21 cellular contexts compared by ENCODE assay signal in the genomic region with DNA sequence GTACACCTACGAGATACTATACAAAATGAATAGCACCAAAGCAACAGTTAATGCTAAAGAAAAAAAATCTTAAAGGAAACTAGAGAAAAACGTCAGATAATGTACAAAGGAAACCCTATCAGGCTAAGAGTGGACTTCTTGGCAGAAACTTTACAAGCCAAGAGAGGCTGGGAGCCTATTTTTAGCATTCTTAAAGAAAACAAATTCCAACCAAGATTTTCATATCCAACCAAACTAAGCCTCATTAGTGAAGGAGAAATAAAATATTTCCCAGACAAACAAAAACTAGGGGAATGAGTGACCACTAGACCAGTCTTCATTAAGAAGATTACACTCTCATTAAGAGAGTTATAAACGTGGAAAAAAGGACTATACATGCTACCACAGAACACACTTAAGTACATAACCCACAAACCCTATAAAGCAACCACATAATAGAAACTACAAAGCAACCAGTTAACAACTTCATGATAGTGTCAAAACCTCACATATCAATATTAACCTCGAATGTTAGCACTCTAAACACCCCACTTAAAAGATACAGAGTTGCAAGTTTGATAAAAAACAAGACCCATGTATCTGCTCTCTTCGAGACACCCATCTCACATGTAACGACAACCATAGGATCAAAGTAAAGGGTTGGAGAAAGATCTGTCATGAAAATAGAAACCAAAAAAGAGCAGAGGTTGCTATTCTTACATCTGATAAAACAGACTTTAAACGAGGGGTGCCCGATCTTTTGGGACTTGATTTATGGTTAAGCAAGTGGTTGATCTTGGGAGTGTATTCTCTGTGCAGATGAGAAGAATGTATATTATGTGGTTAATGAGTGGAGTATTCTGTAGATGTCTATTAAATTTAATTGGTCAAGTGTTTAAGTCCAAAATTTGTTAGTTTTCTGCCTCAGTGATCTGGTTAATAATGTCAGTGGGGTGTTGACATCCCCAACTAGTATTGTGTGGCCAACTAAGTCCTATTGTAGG.
"Had no signal": no experiment of that assay in that cellular context is flagged by ENCODE, and none has a peak within 500 bp of the region (broad histone marks: within the 10 kb centered on the region; RNA-seq: fewer than 3 reads in every experiment).

No MANE protein-coding gene starts in this region.

- H3K4me1 Mint-ChIP-seq: naive thymus-derived CD8-positive, alpha-beta T cell had no signal

- H3K27me3 ChIP-seq: dorsolateral prefrontal cortex, gastroesophageal sphincter, neutrophil, stomach had no signal

- H3K9me3 ChIP-seq: gastroesophageal sphincter, neutrophil, psoas muscle had no signal

- H3K36me3 Mint-ChIP-seq: naive thymus-derived CD8-positive, alpha-beta T cell had no signal

- H3K4me1 ChIP-seq: gastroesophageal sphincter, psoas muscle, stomach had no signal

- H3K27me3 Mint-ChIP-seq: naive thymus-derived CD8-positive, alpha-beta T cell had no signal

- H3K27ac Mint-ChIP-seq: naive thymus-derived CD8-positive, alpha-beta T cell had no signal

- H3K27ac ChIP-seq: dorsolateral prefrontal cortex, gastroesophageal sphincter, neutrophil, psoas muscle, stomach had no signal

- H3K4me3 Mint-ChIP-seq: naive thymus-derived CD8-positive, alpha-beta T cell had no signal

- ATAC-seq: esophagus mucosa; gastroesophageal sphincter; left lobe of liver; naive thymus-derived CD8-positive, alpha-beta T cell; psoas muscle; sciatic nerve had no signal

- H3K4me3 ChIP-seq: dorsolateral prefrontal cortex, gastroesophageal sphincter, psoas muscle, stomach had no signal

- H3K36me3 ChIP-seq: gastroesophageal sphincter, neutrophil, stomach had no signal

- DNase-seq: cortex of kidney; dorsolateral prefrontal cortex; effector CD8-positive, alpha-beta T cell; foreskin fibroblast; glutamatergic neuron; islet precursor cell; mammary epithelial cell; naive thymus-derived CD8-positive, alpha-beta T cell; psoas muscle; retina; stimulated activated CD4-positive, alpha-beta T cell treated with anti-CD3 and anti-CD28 coated beads, Interleukin-2, amount 100 ng/mL, for 24 hours; stimulated activated CD4-positive, alpha-beta T cell treated with anti-CD3 and anti-CD28 coated beads, Interleukin-4, amount 100 ng/mL, for 4 hours; stimulated activated naive CD4-positive, alpha-beta T cell; stomach; substantia nigra; trophoblast cell had no signal
